Comparison of ENCODE assay signal across 9 cellular contexts in the genomic region with DNA sequence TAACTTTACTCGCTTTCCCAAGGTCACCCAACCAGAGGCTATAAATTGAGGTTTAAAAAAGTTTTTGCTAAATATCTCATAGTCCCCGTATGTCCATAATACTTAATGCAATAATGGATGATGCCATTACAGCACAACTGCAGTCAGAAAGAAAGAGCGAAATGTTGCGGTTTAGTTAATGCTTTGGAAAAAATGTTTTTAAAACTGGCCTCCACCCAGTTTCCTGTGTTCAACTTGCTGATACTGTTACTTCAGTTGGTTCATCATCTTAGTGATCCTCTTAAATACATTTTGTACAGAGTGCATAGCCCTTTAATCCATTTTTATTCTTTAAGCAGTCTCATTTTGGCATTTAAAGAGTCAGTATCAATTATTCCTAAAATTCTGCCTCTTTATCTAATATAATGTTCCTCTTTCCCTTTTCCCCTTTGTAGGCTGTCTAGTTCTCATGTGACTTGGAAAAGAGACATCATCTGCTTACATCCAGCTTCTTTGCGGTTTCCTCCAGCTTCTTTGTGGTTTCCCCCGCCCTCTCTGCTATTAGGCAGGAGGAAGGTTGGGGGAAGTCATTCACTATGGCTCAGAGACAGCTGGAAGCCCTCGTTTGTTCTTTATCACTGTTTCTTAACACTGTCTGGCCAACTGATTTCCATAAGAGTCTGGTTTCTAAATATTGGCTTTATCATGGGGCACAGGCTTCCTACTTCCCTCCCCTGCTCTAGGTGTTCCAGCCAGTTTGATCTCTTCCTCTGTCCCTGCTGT.
A peak's percentile ranks its signal among the peaks of the same experiment; 100 is the strongest.
DNase-seq lines count a peak whose midpoint lies in the region; ATAC-seq, FAIRE-seq and TF ChIP-seq lines count a peak whose summit lies in the region.
"Had no signal": no experiment of that assay in that cellular context is flagged by ENCODE, and none has a peak within 500 bp of the region (broad histone marks: within the 10 kb centered on the region; RNA-seq: fewer than 3 reads in every experiment).

No MANE protein-coding gene starts in this region.

- no peaks in the 10 kb centered on the region for H3K36me3 Mint-ChIP-seq in osteocyte (ENCODE audit: unreplicated experiment)
- no peaks in the 10 kb centered on the region for H3K36me3 Mint-ChIP-seq in activated naive CD4-positive, alpha-beta T cell treated with anti-CD3 and anti-CD28 coated beads for 36 hours (ENCODE audit: low read depth)

- H3K9me3 Mint-ChIP-seq in osteocyte (ENCODE audit: unreplicated experiment): no peaks in the 10 kb centered on the region
- no peaks in the 10 kb centered on the region for H3K9me3 Mint-ChIP-seq in activated naive CD4-positive, alpha-beta T cell treated with anti-CD3 and anti-CD28 coated beads for 36 hours

- H3K79me1 ChIP-seq in H1 (ENCODE audit: low read depth, low read length): no peaks in the 10 kb centered on the region

- H3K4me2 ChIP-seq in H1 (ENCODE audit: insufficient read depth in 1 of 2, low read depth in 2 of 2, low read length in 2 of 2): no peak overlapping the region

- H3K79me2 ChIP-seq in H1 (ENCODE audit: control insufficient read depth in 1 of 2, insufficient read depth in 2 of 2, low read length in 2 of 2): no peaks in the 10 kb centered on the region

- no peaks in the 10 kb centered on the region for H3K23me2 ChIP-seq in H1 (ENCODE audit: low read depth, low read length)

- intact Hi-C loops in activated naive CD4-positive, alpha-beta T cell treated with anti-CD3 and anti-CD28 coated beads for 36 hours (cut with micrococcal nuclease): no loop called here

- H3K14ac ChIP-seq in H1 (ENCODE audit: insufficient read length): no peak overlapping the region

- FAIRE-seq in H1 (lab: Jason Lieb, UNC): no peak

- no peak overlapping the region for H4K5ac ChIP-seq in H1 (ENCODE audit: insufficient read length, low read depth, low read length)

- TF ChIP-seq EP300 in H1 (IDR thresholded peaks at IDR 0.05; ENCODE audit: borderline replicate concordance in 1 of 2, low read depth in 2 of 2, low read length in 2 of 2): no peak

- H2BK12ac ChIP-seq in H1 (ENCODE audit: low read depth, low read length): no peak overlapping the region

- no peak for TF ChIP-seq POLR2A in H1 (IDR thresholded peaks at IDR 0.05; ENCODE audit: control extremely low read depth in 1 of 2, low read depth in 2 of 2, low read length in 2 of 2)

- H4K8ac ChIP-seq in H1 (ENCODE audit: extremely low read depth, insufficient read depth, low read length): no peak overlapping the region

- no peak overlapping the region for H2BK20ac ChIP-seq in H1 (ENCODE audit: low read length)

- H3K4me3 ChIP-seq in H1 (ENCODE audit: extremely low read depth in 1 of 4, insufficient read depth in 2 of 4, low read depth in 3 of 4, low read length in 4 of 4) (no peak overlapping the region), neuron (ENCODE audit: low read length) (no peak overlapping the region)

- H3K4me3 Mint-ChIP-seq in osteocyte (ENCODE audit: unreplicated experiment): no peak overlapping the region
- H3K4me3 Mint-ChIP-seq in activated naive CD4-positive, alpha-beta T cell treated with anti-CD3 and anti-CD28 coated beads for 36 hours: no peak overlapping the region

- H3K27me3 Mint-ChIP-seq in osteocyte (ENCODE audit: unreplicated experiment): peaks cover 16% of the 10 kb centered on the region
- peaks cover 12% of the 10 kb centered on the region for H3K27me3 Mint-ChIP-seq in activated naive CD4-positive, alpha-beta T cell treated with anti-CD3 and anti-CD28 coated beads for 36 hours (ENCODE audit: low read depth)

- TF ChIP-seq CTCF in H1 (IDR thresholded peaks at IDR 0.05; ENCODE audit: control extremely low read depth in 1 of 3, insufficient read depth in 1 of 3, low read depth in 1 of 3, low read length in 3 of 3): no peak
- no peak for TF ChIP-seq CTCF in osteocyte (IDR thresholded peaks at IDR 0.05)

- H2BK120ac ChIP-seq in H1 (replicated peaks; ENCODE audit: low read depth, low read length): no peak overlapping the region

- H2AFZ ChIP-seq in H1 (ENCODE audit: low read length) (0 out of 2 replicates have a peak overlapping the region, but pooled peaks have one; percentile 2), neuron (ENCODE audit: low read depth, low read length) (peak overlapping the region; percentile 51)

- H3K4me1 ChIP-seq in H1 (replicated peaks in 1 of 4; ENCODE audit: control insufficient read depth in 3 of 4, insufficient read depth in 4 of 4, low read length in 3 of 4) (peaks cover 0 to 3% (median 0%) of the 10 kb centered on the region in 4 experiments; a peak in 2 of 7 replicates), neuron (ENCODE audit: insufficient read depth, low read length) (peaks cover 5% of the 10 kb centered on the region)

- DNase-seq in DMS 273 treated with DMSO at 0.1 percent for 48 hours (lab: John Stamatoyannopoulos, UW) (peak; percentile 9), NCI-H526 (lab: John Stamatoyannopoulos, UW) (peak; percentile 87 to 90), H1 (ENCODE audit: low read depth in 1 of 2, low spot score in 2 of 2) (no peak), osteocyte (ENCODE audit: extremely low spot score, unreplicated experiment) (no peak)
- no peak for DNase-seq in activated naive CD4-positive, alpha-beta T cell treated with anti-CD3 and anti-CD28 coated beads for 36 hours

- peaks cover 1% of the 10 kb centered on the region for H3K4me1 Mint-ChIP-seq in osteocyte (ENCODE audit: unreplicated experiment)
- no peaks in the 10 kb centered on the region for H3K4me1 Mint-ChIP-seq in activated naive CD4-positive, alpha-beta T cell treated with anti-CD3 and anti-CD28 coated beads for 36 hours (ENCODE audit: low read depth)

- H3K36me3 ChIP-seq in H1 (ENCODE audit: control insufficient read depth in 2 of 4, insufficient read depth in 4 of 4, low read length in 3 of 4): peaks cover 0 to 2% (median 0%) of the 10 kb centered on the region in 4 experiments; a peak in 1 of 8 replicates
- no peaks in the 10 kb centered on the region for H3K36me3 ChIP-seq in neuron (ENCODE audit: insufficient read depth, low read length)

- WGBS in H1 (ENCODE audit: extremely low coverage in 1 of 2, insufficient coverage in 1 of 2, insufficient read length in 1 of 2, insufficient replicate concordance in 2 of 2, low coverage in 1 of 2, low lambda C conversion rate in 2 of 2, missing lambda C conversion rate in 1 of 2), 2 experiments: 85% methylated on average over 7 of the region's 7 CpGs; no CpG with 5 or more reads in 1 of the 2 experiments

- POLR2A ChIA-PET in H1 (lab: Charles Lee; ENCODE audit: partially characterized antibody): no interaction called here

- H3K9ac ChIP-seq in H1 (replicated peaks in 1 of 4; ENCODE audit: extremely low read depth in 1 of 4, low read depth in 3 of 4, low read length in 3 of 4): no peak overlapping the region

- TF ChIP-seq RAD21 in H1 (IDR thresholded peaks at IDR 0.05 in 1 of 2, conservative IDR thresholded peaks at IDR 0.05 in 1 of 2; ENCODE audit: low read depth in 2 of 2, low read length in 2 of 2): no peak

- no peak overlapping the region for H4K91ac ChIP-seq in H1 (replicated peaks; ENCODE audit: insufficient read length, low read length)

- no peak overlapping the region for H3K56ac ChIP-seq in H1 (replicated peaks; ENCODE audit: insufficient read length, low read depth, low read length)

- no peaks in the 10 kb centered on the region for H3K9me3 ChIP-seq in H1 (ENCODE audit: insufficient read depth in 2 of 2, low read depth in 1 of 2, low read length in 1 of 2)
- H3K9me3 ChIP-seq in neuron (ENCODE audit: low read length): no peaks in the 10 kb centered on the region

- ATAC-seq in HG03457 (IDR thresholded peaks at IDR 0.05; ENCODE audit: unreplicated experiment) (no peak), HG03342 (IDR thresholded peaks at IDR 0.05; ENCODE audit: unreplicated experiment) (no peak)

- H3K4ac ChIP-seq in H1 (replicated peaks; ENCODE audit: insufficient read length, low read depth, low read length): no peak overlapping the region

- H2BK5ac ChIP-seq in H1 (ENCODE audit: low read depth, low read length): no peak overlapping the region; the same call in 1 of the 2 replicates

- no peak overlapping the region for H3K18ac ChIP-seq in H1 (ENCODE audit: extremely low read depth, low read length)

- no peak overlapping the region for H2AK5ac ChIP-seq in H1 (ENCODE audit: low read depth, low read length)

- H4K20me1 ChIP-seq in H1 (replicated peaks in 1 of 2; ENCODE audit: control insufficient read depth in 1 of 2, insufficient read depth in 2 of 2, low read length in 2 of 2): no peaks in the 10 kb centered on the region

- no peak overlapping the region for H3K27ac Mint-ChIP-seq in osteocyte (ENCODE audit: unreplicated experiment)
- H3K27ac Mint-ChIP-seq in activated naive CD4-positive, alpha-beta T cell treated with anti-CD3 and anti-CD28 coated beads for 36 hours: no peak overlapping the region

- no peak overlapping the region for H3K27ac ChIP-seq in H1 (ENCODE audit: low read depth, low read length)
- H3K27ac ChIP-seq: epithelial cell of prostate had no signal

- CTCF ChIA-PET in H1 (lab: Charles Lee; ENCODE audit: partially characterized antibody): interaction anchor here (1.0 to 2.4 kb wide), 3 partner anchors 10 to 100 kb away, joined by 3 to 12 read pairs (median 3); no protein-coding TSS in a partner anchor
- CTCF ChIA-PET in activated naive CD4-positive, alpha-beta T cell treated with anti-CD3 and anti-CD28 coated beads for 36 hours (lab: Charles Lee): no interaction called here

- no peak overlapping the region for H3K23ac ChIP-seq in H1 (ENCODE audit: insufficient read length)

- no peaks in the 10 kb centered on the region for H3K27me3 ChIP-seq in H1 (replicated peaks in 1 of 4; ENCODE audit: control insufficient read depth in 3 of 4, extremely low read depth in 1 of 4, insufficient read depth in 3 of 4, low read length in 3 of 4)
- H3K27me3 ChIP-seq in neuron (ENCODE audit: insufficient read depth, low read length): no peaks in the 10 kb centered on the region

- no peak overlapping the region for H2BK15ac ChIP-seq in H1 (ENCODE audit: low read length)

TF ChIP-seq in H1, 55 proteins besides CTCF, POLR2A, EP300 and RAD21 (continues in another document):
- TF ChIP-seq SP4 (IDR thresholded peaks at IDR 0.05; ENCODE audit: low read length): no peak
- no peak for TF ChIP-seq PHF8 (conservative IDR thresholded peaks at IDR 0.05; ENCODE audit: low read depth, low read length)
- no peak for TF ChIP-seq JUN (IDR thresholded peaks at IDR 0.05; ENCODE audit: low read depth, low read length)
- TF ChIP-seq CEBPB (IDR thresholded peaks at IDR 0.05; ENCODE audit: low read depth, low read length): no peak
- TF ChIP-seq FOSL1 (IDR thresholded peaks at IDR 0.05; ENCODE audit: insufficient read depth, low read depth, low read length): no peak
- no peak for TF ChIP-seq RXRA (IDR thresholded peaks at IDR 0.05; ENCODE audit: insufficient read depth, low read depth, low read length)
- no peak for TF ChIP-seq KDM4A (IDR thresholded peaks at IDR 0.05; ENCODE audit: low read depth, low read length, severe bottlenecking)
- TF ChIP-seq SIX5 (IDR thresholded peaks at IDR 0.05; ENCODE audit: low read depth, low read length): no peak
- TF ChIP-seq, protein P1, sequence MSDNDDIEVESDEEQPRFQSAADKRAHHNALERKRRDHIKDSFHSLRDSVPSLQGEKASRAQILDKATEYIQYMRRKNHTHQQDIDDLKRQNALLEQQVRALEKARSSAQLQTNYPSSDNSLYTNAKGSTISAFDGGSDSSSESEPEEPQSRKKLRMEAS (IDR thresholded peaks at IDR 0.05): no peak
- no peak for TF ChIP-seq SRF (IDR thresholded peaks at IDR 0.05; ENCODE audit: low read depth, low read length)

Comparison
In these comparisons a context has a peak if more than half of its experiments do, and no peak if none do; other contexts are left out.
1. DNase-seq: peak in DMS 273 treated with DMSO at 0.1 percent for 48 hours (single experiment) and NCI-H526 (2 of 2); none in H1 (0 of 2), osteocyte (single experiment) and activated naive CD4-positive, alpha-beta T cell treated with anti-CD3 and anti-CD28 coated beads for 36 hours (single experiment).